In genomic region chr1:16213013-16213412, GRCh38 we compare ENCODE assay signal across 1 cellular context.
TF ChIP-seq lines count a peak whose summit lies in the region.

No MANE protein-coding gene starts in this region.

TF ChIP-seq in HCT116, 20 proteins besides CTCF, POLR2A, EP300 and RAD21:
- TF ChIP-seq EGR1 (IDR thresholded peaks at IDR 0.05; ENCODE audit: low read depth) (no peak), SRF (IDR thresholded peaks at IDR 0.05; ENCODE audit: low read depth) (no peak)
TF ChIP-seq in HCT116: peak in this region for 0.
